In genomic region chr6:111482236-111482958, GRCh38 we compare ENCODE assay signal across 1 cellular context.
TF ChIP-seq lines count a peak whose summit lies in the region.

No MANE protein-coding gene starts in this region.

TF ChIP-seq in GM23338, 12 proteins besides CTCF, POLR2A, EP300 and RAD21 (continued from another document):
- TF ChIP-seq, protein P1, sequence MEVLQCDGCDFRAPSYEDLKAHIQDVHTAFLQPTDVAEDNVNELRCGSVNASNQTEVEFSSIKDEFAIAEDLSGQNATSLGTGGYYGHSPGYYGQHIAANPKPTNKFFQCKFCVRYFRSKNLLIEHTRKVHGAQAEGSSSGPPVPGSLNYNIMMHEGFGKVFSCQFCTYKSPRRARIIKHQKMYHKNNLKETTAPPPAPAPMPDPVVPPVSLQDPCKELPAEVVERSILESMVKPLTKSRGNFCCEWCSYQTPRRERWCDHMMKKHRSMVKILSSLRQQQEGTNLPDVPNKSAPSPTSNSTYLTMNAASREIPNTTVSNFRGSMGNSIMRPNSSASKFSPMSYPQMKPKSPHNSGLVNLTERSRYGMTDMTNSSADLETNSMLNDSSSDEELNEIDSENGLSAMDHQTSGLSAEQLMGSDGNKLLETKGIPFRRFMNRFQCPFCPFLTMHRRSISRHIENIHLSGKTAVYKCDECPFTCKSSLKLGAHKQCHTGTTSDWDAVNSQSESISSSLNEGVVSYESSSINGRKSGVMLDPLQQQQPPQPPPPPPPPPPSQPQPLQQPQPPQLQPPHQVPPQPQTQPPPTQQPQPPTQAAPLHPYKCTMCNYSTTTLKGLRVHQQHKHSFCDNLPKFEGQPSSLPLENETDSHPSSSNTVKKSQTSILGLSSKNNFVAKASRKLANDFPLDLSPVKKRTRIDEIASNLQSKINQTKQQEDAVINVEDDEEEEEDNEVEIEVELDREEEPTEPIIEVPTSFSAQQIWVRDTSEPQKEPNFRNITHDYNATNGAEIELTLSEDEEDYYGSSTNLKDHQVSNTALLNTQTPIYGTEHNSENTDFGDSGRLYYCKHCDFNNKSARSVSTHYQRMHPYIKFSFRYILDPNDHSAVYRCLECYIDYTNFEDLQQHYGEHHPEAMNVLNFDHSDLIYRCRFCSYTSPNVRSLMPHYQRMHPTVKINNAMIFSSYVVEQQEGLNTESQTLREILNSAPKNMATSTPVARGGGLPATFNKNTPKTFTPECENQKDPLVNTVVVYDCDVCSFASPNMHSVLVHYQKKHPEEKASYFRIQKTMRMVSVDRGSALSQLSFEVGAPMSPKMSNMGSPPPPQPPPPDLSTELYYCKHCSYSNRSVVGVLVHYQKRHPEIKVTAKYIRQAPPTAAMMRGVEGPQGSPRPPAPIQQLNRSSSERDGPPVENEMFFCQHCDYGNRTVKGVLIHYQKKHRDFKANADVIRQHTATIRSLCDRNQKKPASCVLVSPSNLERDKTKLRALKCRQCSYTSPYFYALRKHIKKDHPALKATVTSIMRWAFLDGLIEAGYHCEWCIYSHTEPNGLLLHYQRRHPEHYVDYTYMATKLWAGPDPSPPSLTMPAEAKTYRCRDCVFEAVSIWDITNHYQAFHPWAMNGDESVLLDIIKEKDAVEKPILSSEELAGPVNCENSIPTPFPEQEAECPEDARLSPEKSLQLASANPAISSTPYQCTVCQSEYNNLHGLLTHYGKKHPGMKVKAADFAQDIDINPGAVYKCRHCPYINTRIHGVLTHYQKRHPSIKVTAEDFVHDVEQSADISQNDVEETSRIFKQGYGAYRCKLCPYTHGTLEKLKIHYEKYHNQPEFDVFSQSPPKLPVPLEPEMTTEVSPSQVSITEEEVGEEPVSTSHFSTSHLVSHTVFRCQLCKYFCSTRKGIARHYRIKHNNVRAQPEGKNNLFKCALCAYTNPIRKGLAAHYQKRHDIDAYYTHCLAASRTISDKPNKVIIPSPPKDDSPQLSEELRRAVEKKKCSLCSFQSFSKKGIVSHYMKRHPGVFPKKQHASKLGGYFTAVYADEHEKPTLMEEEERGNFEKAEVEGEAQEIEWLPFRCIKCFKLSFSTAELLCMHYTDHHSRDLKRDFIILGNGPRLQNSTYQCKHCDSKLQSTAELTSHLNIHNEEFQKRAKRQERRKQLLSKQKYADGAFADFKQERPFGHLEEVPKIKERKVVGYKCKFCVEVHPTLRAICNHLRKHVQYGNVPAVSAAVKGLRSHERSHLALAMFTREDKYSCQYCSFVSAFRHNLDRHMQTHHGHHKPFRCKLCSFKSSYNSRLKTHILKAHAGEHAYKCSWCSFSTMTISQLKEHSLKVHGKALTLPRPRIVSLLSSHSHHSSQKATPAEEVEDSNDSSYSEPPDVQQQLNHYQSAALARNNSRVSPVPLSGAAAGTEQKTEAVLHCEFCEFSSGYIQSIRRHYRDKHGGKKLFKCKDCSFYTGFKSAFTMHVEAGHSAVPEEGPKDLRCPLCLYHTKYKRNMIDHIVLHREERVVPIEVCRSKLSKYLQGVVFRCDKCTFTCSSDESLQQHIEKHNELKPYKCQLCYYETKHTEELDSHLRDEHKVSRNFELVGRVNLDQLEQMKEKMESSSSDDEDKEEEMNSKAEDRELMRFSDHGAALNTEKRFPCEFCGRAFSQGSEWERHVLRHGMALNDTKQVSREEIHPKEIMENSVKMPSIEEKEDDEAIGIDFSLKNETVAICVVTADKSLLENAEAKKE (CRISPR knock-in tag; IDR thresholded peaks at IDR 0.05): no peak
- TF ChIP-seq NANOG (IDR thresholded peaks at IDR 0.05; ENCODE audit: borderline replicate concordance): no peak
- TF ChIP-seq ZNF114 (CRISPR knock-in tag; IDR thresholded peaks at IDR 0.05): no peak
- TF ChIP-seq JUNB (IDR thresholded peaks at IDR 0.05; ENCODE audit: unreplicated experiment): no peak
